1 cellular context compared by ENCODE assay signal in the genomic region with DNA sequence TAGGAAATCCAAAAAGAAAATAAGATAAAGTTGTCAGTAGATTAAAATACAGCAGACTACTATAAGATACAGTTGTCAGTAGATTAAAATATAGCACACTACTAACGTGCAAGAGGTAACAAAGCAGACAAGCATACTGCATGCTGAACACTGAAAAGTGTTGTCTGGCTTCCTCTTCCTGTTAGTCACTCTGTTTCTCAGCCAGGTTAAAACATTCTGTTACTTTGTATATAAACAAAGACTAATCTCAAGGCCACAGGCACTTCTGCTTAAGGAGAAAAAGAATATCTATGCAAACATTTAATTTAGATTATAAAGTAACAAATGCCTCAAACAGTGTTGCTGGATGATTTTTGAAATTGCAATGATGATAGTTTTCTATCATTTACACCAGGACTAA.
TF ChIP-seq lines count a peak whose summit lies in the region.

No MANE protein-coding gene starts in this region.

TF ChIP-seq in K562, 482 proteins besides CTCF, POLR2A, EP300 and RAD21 (continued from another document):
- TF ChIP-seq, protein P1, sequence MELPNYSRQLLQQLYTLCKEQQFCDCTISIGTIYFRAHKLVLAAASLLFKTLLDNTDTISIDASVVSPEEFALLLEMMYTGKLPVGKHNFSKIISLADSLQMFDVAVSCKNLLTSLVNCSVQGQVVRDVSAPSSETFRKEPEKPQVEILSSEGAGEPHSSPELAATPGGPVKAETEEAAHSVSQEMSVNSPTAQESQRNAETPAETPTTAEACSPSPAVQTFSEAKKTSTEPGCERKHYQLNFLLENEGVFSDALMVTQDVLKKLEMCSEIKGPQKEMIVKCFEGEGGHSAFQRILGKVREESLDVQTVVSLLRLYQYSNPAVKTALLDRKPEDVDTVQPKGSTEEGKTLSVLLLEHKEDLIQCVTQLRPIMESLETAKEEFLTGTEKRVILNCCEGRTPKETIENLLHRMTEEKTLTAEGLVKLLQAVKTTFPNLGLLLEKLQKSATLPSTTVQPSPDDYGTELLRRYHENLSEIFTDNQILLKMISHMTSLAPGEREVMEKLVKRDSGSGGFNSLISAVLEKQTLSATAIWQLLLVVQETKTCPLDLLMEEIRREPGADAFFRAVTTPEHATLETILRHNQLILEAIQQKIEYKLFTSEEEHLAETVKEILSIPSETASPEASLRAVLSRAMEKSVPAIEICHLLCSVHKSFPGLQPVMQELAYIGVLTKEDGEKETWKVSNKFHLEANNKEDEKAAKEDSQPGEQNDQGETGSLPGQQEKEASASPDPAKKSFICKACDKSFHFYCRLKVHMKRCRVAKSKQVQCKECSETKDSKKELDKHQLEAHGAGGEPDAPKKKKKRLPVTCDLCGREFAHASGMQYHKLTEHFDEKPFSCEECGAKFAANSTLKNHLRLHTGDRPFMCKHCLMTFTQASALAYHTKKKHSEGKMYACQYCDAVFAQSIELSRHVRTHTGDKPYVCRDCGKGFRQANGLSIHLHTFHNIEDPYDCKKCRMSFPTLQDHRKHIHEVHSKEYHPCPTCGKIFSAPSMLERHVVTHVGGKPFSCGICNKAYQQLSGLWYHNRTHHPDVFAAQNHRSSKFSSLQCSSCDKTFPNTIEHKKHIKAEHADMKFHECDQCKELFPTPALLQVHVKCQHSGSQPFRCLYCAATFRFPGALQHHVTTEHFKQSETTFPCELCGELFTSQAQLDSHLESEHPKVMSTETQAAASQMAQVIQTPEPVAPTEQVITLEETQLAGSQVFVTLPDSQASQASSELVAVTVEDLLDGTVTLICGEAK (IDR thresholded peaks at IDR 0.05), result no peak
- TF ChIP-seq, protein P1 (CRISPR knock-in tag; IDR thresholded peaks at IDR 0.05), result no peak
- TF ChIP-seq CBFA2T3 (IDR thresholded peaks at IDR 0.05), result peak; percentile 17; the same call in 1 of the 2 replicates
- TF ChIP-seq SOX6 (IDR thresholded peaks at IDR 0.05), result peak; percentile 34; the same call in 1 of the 2 replicates
- no peak for TF ChIP-seq KAT8 (IDR thresholded peaks at IDR 0.05; ENCODE audit: low read depth)
- no peak for TF ChIP-seq CBX1 (IDR thresholded peaks at IDR 0.05; ENCODE audit: low read depth)
- no peak for TF ChIP-seq GABPB1 (CRISPR knock-in tag; IDR thresholded peaks at IDR 0.05)
- no peak for TF ChIP-seq PHF21A (IDR thresholded peaks at IDR 0.05; ENCODE audit: borderline replicate concordance, low read depth)
- no peak for TF ChIP-seq FOXK2 (conservative IDR thresholded peaks at IDR 0.05 in 1 of 2, IDR thresholded peaks at IDR 0.05 in 1 of 2; ENCODE audit: low read depth in 2 of 2)
- TF ChIP-seq ARID1B (IDR thresholded peaks at IDR 0.05), result 0 out of 2 replicates have a peak, but pooled peaks have one; percentile 22
- no peak for TF ChIP-seq ZNF311 (CRISPR knock-in tag; IDR thresholded peaks at IDR 0.05)
- TF ChIP-seq KHSRP (IDR thresholded peaks at IDR 0.05), result no peak
